In genomic region chr1:234400773-234401172, GRCh38 we compare ENCODE assay signal across 9 cellular contexts. TPM values are rescaled to one million over a fixed set of nuclear protein-coding genes. Genes with fewer than 3 reads are reported as not detected.
DNase-seq lines count a peak whose midpoint lies in the region; ATAC-seq, FAIRE-seq and TF ChIP-seq lines count a peak whose summit lies in the region.
"Had no signal": no experiment of that assay in that cellular context is flagged by ENCODE, and none has a peak within 500 bp of the region (broad histone marks: within the 10 kb centered on the region; RNA-seq: fewer than 3 reads in every experiment).

No MANE protein-coding gene starts in this region.

- no peaks in the 10 kb centered on the region for H3K4me1 Mint-ChIP-seq in WTC11

- POLR2A ChIA-PET in PC-9 (lab: Charles Lee; ENCODE audit: unreplicated experiment), result no interaction called here
- POLR2A ChIA-PET in WTC11 (lab: Charles Lee), result no interaction called here

- no peak overlapping the region for H3K4me3 Mint-ChIP-seq in WTC11

- TF ChIP-seq POLR2A in esophagus squamous epithelium (IDR thresholded peaks at IDR 0.05), result no peak

- H4K20me1 ChIP-seq in PC-9 (ENCODE audit: insufficient read depth), result no peaks in the 10 kb centered on the region

- no peaks in the 10 kb centered on the region for H3K79me2 ChIP-seq in PC-9 (ENCODE audit: low read depth)

- CTCF ChIA-PET in PC-9 (lab: Charles Lee) (no interaction called here), WTC11 (lab: Charles Lee) (no interaction called here)

- ATAC-seq in GM21423 (IDR thresholded peaks at IDR 0.05; ENCODE audit: unreplicated experiment), result peak; percentile 59
- ATAC-seq in left colon, result peak; percentile 60
- ATAC-seq in WTC11, result no peak

- no peaks in the 10 kb centered on the region for H3K27me3 Mint-ChIP-seq in WTC11 (ENCODE audit: low read depth)

- peaks cover 27% of the 10 kb centered on the region for H3F3A ChIP-seq in PC-9 (ENCODE audit: insufficient read depth, low read depth)

- H3K4me3 ChIP-seq in PC-9, result no peak overlapping the region
- peak overlapping the region in 1 of 4 donors; percentile 1 for H3K4me3 ChIP-seq in esophagus squamous epithelium

- intact Hi-C loops in PC-9 (cut with micrococcal nuclease; ENCODE audit: unreplicated experiment) (no loop called here), left colon (cut with DNase I, micrococcal nuclease) (no loop called here), esophagus squamous epithelium (cut with DNase I) (no loop called here)

- H3K4me2 ChIP-seq in PC-9, result no peak overlapping the region

- H3K36me3 ChIP-seq in PC-9 (ENCODE audit: low read depth), result peaks cover 19% of the 10 kb centered on the region; the same call in 1 of the 2 replicates
- H3K36me3 ChIP-seq in esophagus squamous epithelium, result peaks cover 0 to 12% (median 0%) of the 10 kb centered on the region in 3 donors

- no peak overlapping the region for H3K27ac Mint-ChIP-seq in WTC11

- H3K9me3 Mint-ChIP-seq in WTC11, result peaks cover 4% of the 10 kb centered on the region; the same call in 1 of the 2 replicates

- H3K4me1 ChIP-seq in PC-9 (replicated peaks; ENCODE audit: insufficient read depth) (no peaks in the 10 kb centered on the region), esophagus squamous epithelium (peaks cover 0 to 24% (median 0%) of the 10 kb centered on the region in 3 donors)

- H3K27me3 ChIP-seq in PC-9 (ENCODE audit: insufficient read depth, low read depth) (no peaks in the 10 kb centered on the region), esophagus squamous epithelium (no peaks in the 10 kb centered on the region)

- H3K9me2 ChIP-seq in PC-9 (ENCODE audit: insufficient read depth), result no peaks in the 10 kb centered on the region

- DNase-seq in D721Med (ENCODE audit: insufficient read length, low spot score) (no peak), PC-9 (no peak), left colon (no peak), esophagus squamous epithelium (lab: John Stamatoyannopoulos, UW) (no peak), NCI-H526 treated with DMSO at 0.1 percent for 48 hours (lab: John Stamatoyannopoulos, UW) (no peak), WTC11 (ENCODE audit: low spot score) (no peak), NCI-H69 (lab: John Stamatoyannopoulos, UW) (no peak)
- DNase-seq: Kasumi-1 had no signal

- FAIRE-seq in D721Med (lab: Jason Lieb, UNC), result peak; percentile 88

- no peak overlapping the region for H2AFZ ChIP-seq in PC-9

- H3K36me3 Mint-ChIP-seq in WTC11, result peaks cover 8% of the 10 kb centered on the region

- H3K9me3 ChIP-seq in PC-9 (ENCODE audit: insufficient read depth, low read depth) (no peaks in the 10 kb centered on the region), esophagus squamous epithelium (no peaks in the 10 kb centered on the region)

- H3K27ac ChIP-seq in PC-9 (peak overlapping the region; percentile 17; the same call in 1 of the 2 replicates), esophagus squamous epithelium (peak overlapping the region in 2 of 4 donors; percentile 0 to 6)

- BruUV-seq in PC-9 (replicated peaks; lab: Mats Ljungman, UMichigan), result no TSS peak

- TF ChIP-seq CTCF in D721Med (IDR thresholded peaks at IDR 0.05; ENCODE audit: insufficient read depth, missing control alignments), result no peak
- no peak for TF ChIP-seq CTCF in PC-9 (conservative IDR thresholded peaks at IDR 0.05)
- no peak for TF ChIP-seq CTCF in esophagus squamous epithelium (IDR thresholded peaks at IDR 0.05)
- no peak for TF ChIP-seq CTCF in WTC11 (IDR thresholded peaks at IDR 0.05)

TF ChIP-seq in WTC11, 78 proteins besides CTCF, POLR2A, EP300 and RAD21:
- no peak for TF ChIP-seq TEAD1 (CRISPR knock-in tag; IDR thresholded peaks at IDR 0.05)
- no peak for TF ChIP-seq ZNF671 (CRISPR knock-in tag; IDR thresholded peaks at IDR 0.05)

RNA-seq across cellular contexts. Expression of gene COA6, which starts 27.5 kb away (rescaled TPM):
- total RNA-seq in PC-9 (2021) (73.8 and 77.1 TPM in 2 replicates), left colon (10 to 100 TPM; 29.7 to 35.6 TPM), esophagus squamous epithelium (10 to 100 TPM; 17.1 to 33.5 (median 24.6) TPM), WTC11 (2021) (41.6 to 47.9 TPM (median 44.3 TPM) in 3 replicates)
